ENCODE assay signal across 23 cellular contexts in the genomic region with DNA sequence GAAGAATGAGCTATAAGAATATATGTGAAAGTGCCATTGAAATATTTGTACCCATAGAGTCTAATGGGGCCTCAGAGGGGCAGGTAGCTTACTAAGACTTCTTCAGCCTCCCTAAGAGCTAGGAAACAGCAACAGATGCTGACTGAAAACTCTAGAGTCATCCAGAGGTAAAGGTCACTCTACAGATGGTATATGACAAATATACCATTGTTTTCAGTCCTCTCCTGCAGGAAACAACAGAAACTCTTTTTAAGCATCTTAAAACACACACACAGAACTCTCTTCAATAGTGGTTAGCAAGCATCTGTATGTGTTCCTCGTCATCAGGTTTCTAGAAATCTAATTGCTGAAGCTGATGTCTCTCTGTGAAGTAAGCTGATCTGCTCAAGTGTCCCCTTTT.
A peak's percentile ranks its signal among the peaks of the same experiment; 100 is the strongest.
DNase-seq lines count a peak whose midpoint lies in the region; ATAC-seq and TF ChIP-seq lines count a peak whose summit lies in the region.
"Had no signal": no experiment of that assay in that cellular context is flagged by ENCODE, and none has a peak within 500 bp of the region (broad histone marks: within the 10 kb centered on the region; RNA-seq: fewer than 3 reads in every experiment).

No MANE protein-coding gene starts in this region.

- H3K27ac ChIP-seq in BLaER1 treated with 17β-estradiol and CSF1 and Interleukin-3, amounts not matched to agents 10 nM and 100 nM, result peak overlapping the region in 6 of 11 experiments; percentile 24 to 85 (median 58); a peak in 12 of 22 replicates
- H3K27ac ChIP-seq in CD8-positive, alpha-beta T cell (ENCODE audit: low read depth, low read length), result no peak overlapping the region
- no peak overlapping the region for H3K27ac ChIP-seq in tibial artery
- H3K27ac ChIP-seq: HL-60 had no signal

- no peaks in the 10 kb centered on the region for H3K27me3 Mint-ChIP-seq in CD8-positive, alpha-beta T cell (ENCODE audit: low read depth)

- CTCF ChIA-PET in CD8-positive, alpha-beta T cell (lab: Charles Lee), result interaction anchor here (1.0 kb wide), 1 partner anchor 10 kb away, joined by 3 read pairs; no protein-coding TSS in a partner anchor

- H3K9me2 ChIP-seq in Loucy (replicated peaks; ENCODE audit: low read depth, low read length), result no peaks in the 10 kb centered on the region

- peaks cover 0 to 9% (median 0%) of the 10 kb centered on the region in 11 experiments; a peak in 3 of 22 replicates for H3K36me3 ChIP-seq in BLaER1 treated with 17β-estradiol and CSF1 and Interleukin-3, amounts not matched to agents 10 nM and 100 nM
- no peaks in the 10 kb centered on the region for H3K36me3 ChIP-seq in CD8-positive, alpha-beta T cell (ENCODE audit: insufficient read depth, low read length)
- H3K36me3 ChIP-seq in Loucy (ENCODE audit: insufficient read depth, low read length) (no peaks in the 10 kb centered on the region), tibial artery (no peaks in the 10 kb centered on the region)

- no peaks in the 10 kb centered on the region for H3K36me3 Mint-ChIP-seq in CD8-positive, alpha-beta T cell

- DNase-seq in CD8-positive, alpha-beta T cell, result no peak
- DNase-seq in left kidney (ENCODE audit: low read depth, low spot score) (peak; percentile 37), GM19238 (ENCODE audit: insufficient read length, low spot score) (no peak), NCI-H1694 (lab: John Stamatoyannopoulos, UW) (no peak), tibial artery (no peak)
- DNase-seq: GOT3; HCEC 1CT; NCI-H1092 treated with DMSO at 0.1 percent for 48 hours; NCI-H1436 treated with DMSO at 0.1 percent for 48 hours; NCI-H2029; NCI-H345; NCI-H524; NCI-H774; NK-92 treated with Interleukin-12 subunit alpha and Interleukin-12 subunit beta, amount 100 ng/mL, for 24 hours; SIG-M5 had no signal

- peak overlapping the region; percentile 35 for H3K27ac Mint-ChIP-seq in CD8-positive, alpha-beta T cell

- no peaks in the 10 kb centered on the region for H3K27me3 ChIP-seq in BLaER1 treated with 17β-estradiol and CSF1 and Interleukin-3, amounts not matched to agents 10 nM and 100 nM
- H3K27me3 ChIP-seq in CD8-positive, alpha-beta T cell (ENCODE audit: insufficient read depth, low read length), result no peaks in the 10 kb centered on the region
- H3K27me3 ChIP-seq in Loucy (ENCODE audit: insufficient read depth, low read length, poor library complexity, severe bottlenecking) (no peaks in the 10 kb centered on the region), tibial artery (no peaks in the 10 kb centered on the region)

- H3K9me3 Mint-ChIP-seq in CD8-positive, alpha-beta T cell, result no peaks in the 10 kb centered on the region

- H3K4me1 ChIP-seq in BLaER1 treated with 17β-estradiol and CSF1 and Interleukin-3, amounts not matched to agents 10 nM and 100 nM, result peaks cover 48 to 97% (median 90%) of the 10 kb centered on the region in 10 experiments
- peaks cover 15% of the 10 kb centered on the region for H3K4me1 ChIP-seq in CD8-positive, alpha-beta T cell (ENCODE audit: insufficient read depth, low read length)
- peaks cover 82% of the 10 kb centered on the region for H3K4me1 ChIP-seq in Loucy (ENCODE audit: insufficient read depth, low read length, poor library complexity, severe bottlenecking)
- H3K4me1 ChIP-seq in tibial artery, result no peaks in the 10 kb centered on the region

- POLR2A ChIA-PET in CD8-positive, alpha-beta T cell (lab: Charles Lee), result interaction anchor here (1.3 kb wide), 1 partner anchor 27 kb away, joined by 5 read pairs; no protein-coding TSS in a partner anchor

- peaks cover 10% of the 10 kb centered on the region for H3F3A ChIP-seq in Loucy (ENCODE audit: low read depth)

- peaks cover 9 to 24% (median 15%) of the 10 kb centered on the region in 11 experiments; a peak in 21 of 22 replicates for H3K9me3 ChIP-seq in BLaER1 treated with 17β-estradiol and CSF1 and Interleukin-3, amounts not matched to agents 10 nM and 100 nM (replicated peaks in 1 of 11)
- H3K9me3 ChIP-seq in CD8-positive, alpha-beta T cell (ENCODE audit: low read length), result no peaks in the 10 kb centered on the region
- H3K9me3 ChIP-seq in Loucy (ENCODE audit: insufficient read depth, low read depth, low read length) (no peaks in the 10 kb centered on the region; the same call in 1 of the 2 replicates), tibial artery (no peaks in the 10 kb centered on the region)

- peak overlapping the region in 4 of 11 experiments; percentile 21 to 74 (median 52); a peak in 5 of 22 replicates for H3K9ac ChIP-seq in BLaER1 treated with 17β-estradiol and CSF1 and Interleukin-3, amounts not matched to agents 10 nM and 100 nM
- H3K9ac ChIP-seq in Loucy (ENCODE audit: low read depth, low read length, poor library complexity, severe bottlenecking), result no peak overlapping the region

- H2AFZ ChIP-seq in Loucy (ENCODE audit: low read length), result peak overlapping the region; percentile 11

- no peak for ATAC-seq in CD8-positive, alpha-beta T cell
- ATAC-seq: HepG2, K562, Panc1, SK-N-SH treated with all-trans-retinoic acid at 6 μM for 48 hours had no signal

- H4K20me1 ChIP-seq in BLaER1 treated with 17β-estradiol and CSF1 and Interleukin-3, amounts not matched to agents 10 nM and 100 nM, result no peaks in the 10 kb centered on the region
- H4K20me1 ChIP-seq in Loucy (ENCODE audit: insufficient read depth, low read length, poor library complexity, severe bottlenecking), result no peaks in the 10 kb centered on the region

- intact Hi-C loops in CD8-positive, alpha-beta T cell (cut with DNase I, micrococcal nuclease), result no loop called here
- intact Hi-C loops in tibial artery (cut with DNase I; ENCODE audit: low total_unique reads), result no loop called here

- no peak for TF ChIP-seq CTCF in CD8-positive, alpha-beta T cell (IDR thresholded peaks at IDR 0.05)
- TF ChIP-seq CTCF in Loucy (conservative IDR thresholded peaks at IDR 0.05; ENCODE audit: low read length) (no peak), tibial artery (IDR thresholded peaks at IDR 0.05) (no peak)

- no peaks in the 10 kb centered on the region for H3K79me2 ChIP-seq in Loucy (ENCODE audit: insufficient read depth, low read length)

- H3K4me3 Mint-ChIP-seq in CD8-positive, alpha-beta T cell, result no peak overlapping the region

- peaks cover 57% of the 10 kb centered on the region for H3K4me1 Mint-ChIP-seq in CD8-positive, alpha-beta T cell (ENCODE audit: low read depth)

- H3K4me2 ChIP-seq in BLaER1 treated with 17β-estradiol and CSF1 and Interleukin-3, amounts not matched to agents 10 nM and 100 nM, result peak overlapping the region; percentile 63 to 91 (median 80); a peak in 19 of 22 replicates
- no peak overlapping the region for H3K4me2 ChIP-seq in Loucy (ENCODE audit: low read depth, low read length, poor library complexity, severe bottlenecking)

- no peak overlapping the region; a peak in 1 of 20 replicates for H3K4me3 ChIP-seq in BLaER1 treated with 17β-estradiol and CSF1 and Interleukin-3, amounts not matched to agents 10 nM and 100 nM
- H3K4me3 ChIP-seq in CD8-positive, alpha-beta T cell (ENCODE audit: low read depth, low read length), result no peak overlapping the region
- H3K4me3 ChIP-seq in Loucy (ENCODE audit: low read length, poor library complexity, severe bottlenecking) (no peak overlapping the region), tibial artery (no peak overlapping the region)
- H3K4me3 ChIP-seq: GM12878, K562 had no signal

Comparison
In these comparisons a context has a peak if more than half of its experiments do, and no peak if none do; other contexts are left out.
1. H3K27ac ChIP-seq: peak in BLaER1 treated with 17β-estradiol and CSF1 and Interleukin-3, amounts not matched to agents 10 nM and 100 nM (6 of 11); none in CD8-positive, alpha-beta T cell (single experiment) and tibial artery (0 of 2).